9 cellular contexts compared by ENCODE assay signal in the genomic region with DNA sequence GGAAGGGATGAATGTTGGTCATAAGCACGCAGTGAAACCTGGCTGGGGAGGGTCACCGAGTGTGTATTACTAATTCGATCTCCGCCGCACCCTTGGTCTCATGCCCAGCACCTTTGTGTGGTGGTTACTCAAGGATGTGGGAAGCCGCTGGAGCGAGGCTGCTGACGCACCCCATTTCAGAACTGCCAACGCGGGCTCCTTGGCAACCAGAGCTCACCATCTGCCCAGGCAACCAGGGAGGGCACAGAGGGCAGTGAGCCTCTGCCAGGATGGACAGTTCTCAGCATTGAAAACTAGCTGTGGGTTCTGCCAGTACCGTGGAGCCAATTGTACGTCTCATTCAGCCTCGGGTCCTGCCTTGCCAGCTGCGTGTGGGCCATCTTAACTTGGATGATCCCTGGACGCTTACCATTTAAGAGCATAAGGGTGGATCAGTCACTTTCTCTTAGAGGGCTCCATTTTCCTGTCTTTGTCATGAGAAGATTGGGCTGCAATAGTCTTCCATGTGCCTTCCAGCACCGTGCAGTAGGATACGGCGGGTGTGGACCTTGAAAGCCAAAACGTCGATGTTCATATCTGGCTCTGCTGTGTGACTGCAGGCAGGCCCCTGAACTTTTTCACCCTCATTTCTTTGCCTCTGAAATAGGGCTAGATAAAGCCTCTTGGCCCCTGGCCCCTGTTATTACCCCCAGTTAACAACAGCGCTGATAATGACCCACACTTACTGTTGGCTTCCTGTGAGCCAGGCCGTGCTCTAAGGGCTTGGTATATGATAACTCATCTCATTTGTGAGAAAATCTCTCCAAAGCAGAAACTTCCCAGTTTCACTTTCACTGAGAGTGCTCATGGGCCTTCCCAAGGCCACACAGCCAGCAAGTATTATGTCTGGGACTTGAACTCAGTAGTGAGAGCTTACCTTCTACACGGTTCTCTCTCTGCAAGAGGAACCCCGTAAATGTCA.
DNase-seq lines count a peak whose midpoint lies in the region; ATAC-seq and TF ChIP-seq lines count a peak whose summit lies in the region.
"Had no signal": no experiment of that assay in that cellular context is flagged by ENCODE, and none has a peak within 500 bp of the region (broad histone marks: within the 10 kb centered on the region; RNA-seq: fewer than 3 reads in every experiment).

No MANE protein-coding gene starts in this region.

- POLR2A ChIA-PET in CD4-positive, alpha-beta memory T cell (lab: Charles Lee; ENCODE audit: partially characterized antibody), result no interaction called here

- no peaks in the 10 kb centered on the region for H3K27me3 ChIP-seq in CD4-positive, alpha-beta memory T cell (ENCODE audit: insufficient read depth, low read length)
- H3K27me3 ChIP-seq in SJCRH30, result no peaks in the 10 kb centered on the region

- no peak overlapping the region for H3K27ac Mint-ChIP-seq in stimulated activated naive B cell treated with anti-CD40 and anti-IgM and Interleukin-4, amounts not matched to agents 10 μg/mL and 1 μg/mL and 100 μg/mL, for 72 hours
- H3K27ac Mint-ChIP-seq in CD4-positive, alpha-beta memory T cell, result no peak overlapping the region
- H3K27ac Mint-ChIP-seq: activated naive CD8-positive, alpha-beta T cell treated with anti-CD3 and anti-CD28 coated beads, Interleukin-2, amount 10 ng/mL, durations not matched to agents 7 days and 5 days had no signal

- H3K9me3 ChIP-seq in CD4-positive, alpha-beta memory T cell (ENCODE audit: control insufficient read depth in 1 of 2, low read length in 2 of 2), result no peaks in the 10 kb centered on the region
- no peaks in the 10 kb centered on the region for H3K9me3 ChIP-seq in SJCRH30 (replicated peaks)

- no peaks in the 10 kb centered on the region for H3K9me3 Mint-ChIP-seq in stimulated activated naive B cell treated with anti-CD40 and anti-IgM and Interleukin-4, amounts not matched to agents 10 μg/mL and 1 μg/mL and 100 μg/mL, for 72 hours
- H3K9me3 Mint-ChIP-seq in CD4-positive, alpha-beta memory T cell, result no peaks in the 10 kb centered on the region
- H3K9me3 Mint-ChIP-seq: activated naive CD8-positive, alpha-beta T cell treated with anti-CD3 and anti-CD28 coated beads, Interleukin-2, amount 10 ng/mL, durations not matched to agents 7 days and 5 days had no signal

- CTCF ChIA-PET in CD4-positive, alpha-beta memory T cell (lab: Charles Lee; ENCODE audit: partially characterized antibody), result no interaction called here

- H3K36me3 Mint-ChIP-seq in stimulated activated naive B cell treated with anti-CD40 and anti-IgM and Interleukin-4, amounts not matched to agents 10 μg/mL and 1 μg/mL and 100 μg/mL, for 72 hours, result no peaks in the 10 kb centered on the region
- H3K36me3 Mint-ChIP-seq in CD4-positive, alpha-beta memory T cell, result no peaks in the 10 kb centered on the region
- H3K36me3 Mint-ChIP-seq: activated naive CD8-positive, alpha-beta T cell treated with anti-CD3 and anti-CD28 coated beads, Interleukin-2, amount 10 ng/mL, durations not matched to agents 7 days and 5 days had no signal

- in situ Hi-C loops in G401 (cut with HindIII; ENCODE audit: low sequenced_read_pairs), result no loop called here

- H3K27me3 Mint-ChIP-seq in stimulated activated naive B cell treated with anti-CD40 and anti-IgM and Interleukin-4, amounts not matched to agents 10 μg/mL and 1 μg/mL and 100 μg/mL, for 72 hours, result peaks cover 6 to 11% of the 10 kb centered on the region in 2 donors
- peaks cover 4 to 22% of the 10 kb centered on the region in 2 donors for H3K27me3 Mint-ChIP-seq in CD4-positive, alpha-beta memory T cell

- peak; percentile 14 for DNase-seq in G401 (ENCODE audit: low spot score)
- DNase-seq in NCI-H1105 treated with DMSO at 0.1 percent for 48 hours (lab: John Stamatoyannopoulos, UW), result peak; percentile 63
- DNase-seq in fibroblast of villous mesenchyme (ENCODE audit: low read depth), result peak; percentile 40
- peak; percentile 54 for DNase-seq in stimulated activated naive B cell treated with anti-CD40 and anti-IgM and Interleukin-4, amounts not matched to agents 10 μg/mL and 1 μg/mL and 100 μg/mL, for 72 hours
- DNase-seq in CD4-positive, alpha-beta memory T cell, result no peak
- DNase-seq in SJCRH30, result no peak
- DNase-seq: activated naive CD8-positive, alpha-beta T cell treated with anti-CD3 and anti-CD28 coated beads, Interleukin-2, amount 10 ng/mL, durations not matched to agents 7 days and 5 days had no signal

- peaks cover 40 to 51% of the 10 kb centered on the region in 2 donors for H3K4me1 Mint-ChIP-seq in stimulated activated naive B cell treated with anti-CD40 and anti-IgM and Interleukin-4, amounts not matched to agents 10 μg/mL and 1 μg/mL and 100 μg/mL, for 72 hours
- no peaks in the 10 kb centered on the region for H3K4me1 Mint-ChIP-seq in CD4-positive, alpha-beta memory T cell
- H3K4me1 Mint-ChIP-seq: activated naive CD8-positive, alpha-beta T cell treated with anti-CD3 and anti-CD28 coated beads, Interleukin-2, amount 10 ng/mL, durations not matched to agents 7 days and 5 days had no signal

- no peaks in the 10 kb centered on the region for H3K36me3 ChIP-seq in CD4-positive, alpha-beta memory T cell (ENCODE audit: insufficient read depth, low read length)
- no peaks in the 10 kb centered on the region for H3K36me3 ChIP-seq in SJCRH30

- H3K4me3 ChIP-seq in fibroblast of villous mesenchyme (ENCODE audit: low read depth, low read length) (no peak overlapping the region), SJCRH30 (no peak overlapping the region)
- H3K4me3 ChIP-seq in CD4-positive, alpha-beta memory T cell (ENCODE audit: low read length in 2 of 2), result no peak overlapping the region

- no peaks in the 10 kb centered on the region for H3K4me1 ChIP-seq in CD4-positive, alpha-beta memory T cell (ENCODE audit: insufficient read depth, low read length)
- H3K4me1 ChIP-seq in SJCRH30, result peaks cover 40% of the 10 kb centered on the region

- peak; percentile 72 for ATAC-seq in GM21723 (IDR thresholded peaks at IDR 0.05; ENCODE audit: unreplicated experiment)
- peak; percentile 94 to 96 for ATAC-seq in stimulated activated naive B cell treated with anti-CD40 and anti-IgM and Interleukin-4, amounts not matched to agents 10 μg/mL and 1 μg/mL and 100 μg/mL, for 72 hours (replicated peaks)
- no peak for ATAC-seq in GM18873 (IDR thresholded peaks at IDR 0.05; ENCODE audit: low FRiP score, unreplicated experiment)

- no peak for TF ChIP-seq CTCF in fibroblast of villous mesenchyme (IDR thresholded peaks at IDR 0.05; ENCODE audit: insufficient read depth, low read depth, low read length)

- no peak overlapping the region for H3K27ac ChIP-seq in CD4-positive, alpha-beta memory T cell (ENCODE audit: low read depth, low read length)
- no peak overlapping the region for H3K27ac ChIP-seq in SJCRH30

- intact Hi-C loops in CD4-positive, alpha-beta memory T cell (cut with micrococcal nuclease), result no loop called here

- H3K4me3 Mint-ChIP-seq in stimulated activated naive B cell treated with anti-CD40 and anti-IgM and Interleukin-4, amounts not matched to agents 10 μg/mL and 1 μg/mL and 100 μg/mL, for 72 hours, result peak overlapping the region in 1 of 2 donors; percentile 25
- H3K4me3 Mint-ChIP-seq in CD4-positive, alpha-beta memory T cell, result no peak overlapping the region
- H3K4me3 Mint-ChIP-seq: activated naive CD8-positive, alpha-beta T cell treated with anti-CD3 and anti-CD28 coated beads, Interleukin-2, amount 10 ng/mL, durations not matched to agents 7 days and 5 days had no signal

Comparison
In these comparisons a context has a peak if more than half of its experiments do, and no peak if none do; other contexts are left out.
1. DNase-seq: peak in G401 (single experiment), NCI-H1105 treated with DMSO at 0.1 percent for 48 hours (single experiment), fibroblast of villous mesenchyme (single experiment) and stimulated activated naive B cell treated with anti-CD40 and anti-IgM and Interleukin-4, amounts not matched to agents 10 μg/mL and 1 μg/mL and 100 μg/mL, for 72 hours (single experiment); none in CD4-positive, alpha-beta memory T cell (0 of 5) and SJCRH30 (0 of 2).